In the genomic region with DNA sequence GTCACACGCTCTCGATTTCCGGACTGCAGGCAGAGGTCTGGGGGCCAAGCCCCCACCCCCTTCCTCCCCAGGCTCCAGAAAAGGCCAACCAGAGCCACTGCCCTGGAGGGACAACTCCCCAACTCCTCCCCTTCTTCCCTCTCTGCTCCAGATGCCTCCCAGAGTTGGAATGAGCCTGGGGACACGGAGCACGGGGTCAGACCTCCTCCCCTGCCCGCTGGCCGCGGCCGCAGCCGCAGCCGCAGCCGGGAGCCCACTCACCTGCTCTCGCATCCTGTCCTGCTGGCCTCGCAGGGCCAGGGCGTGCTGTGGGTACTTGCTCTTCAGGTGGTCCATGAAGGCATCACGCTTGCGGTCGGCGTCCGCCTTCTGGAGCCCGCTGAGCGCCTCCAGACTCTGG, we compare ENCODE assay signal across 1 cellular context.
TF ChIP-seq lines count a peak whose summit lies in the region.

No MANE protein-coding gene starts in this region.

TF ChIP-seq in GM23338, 12 proteins besides CTCF, POLR2A, EP300 and RAD21 (continued from another document):
- TF ChIP-seq REST (IDR thresholded peaks at IDR 0.05; ENCODE audit: unreplicated experiment): no peak
- TF ChIP-seq, protein P1, sequence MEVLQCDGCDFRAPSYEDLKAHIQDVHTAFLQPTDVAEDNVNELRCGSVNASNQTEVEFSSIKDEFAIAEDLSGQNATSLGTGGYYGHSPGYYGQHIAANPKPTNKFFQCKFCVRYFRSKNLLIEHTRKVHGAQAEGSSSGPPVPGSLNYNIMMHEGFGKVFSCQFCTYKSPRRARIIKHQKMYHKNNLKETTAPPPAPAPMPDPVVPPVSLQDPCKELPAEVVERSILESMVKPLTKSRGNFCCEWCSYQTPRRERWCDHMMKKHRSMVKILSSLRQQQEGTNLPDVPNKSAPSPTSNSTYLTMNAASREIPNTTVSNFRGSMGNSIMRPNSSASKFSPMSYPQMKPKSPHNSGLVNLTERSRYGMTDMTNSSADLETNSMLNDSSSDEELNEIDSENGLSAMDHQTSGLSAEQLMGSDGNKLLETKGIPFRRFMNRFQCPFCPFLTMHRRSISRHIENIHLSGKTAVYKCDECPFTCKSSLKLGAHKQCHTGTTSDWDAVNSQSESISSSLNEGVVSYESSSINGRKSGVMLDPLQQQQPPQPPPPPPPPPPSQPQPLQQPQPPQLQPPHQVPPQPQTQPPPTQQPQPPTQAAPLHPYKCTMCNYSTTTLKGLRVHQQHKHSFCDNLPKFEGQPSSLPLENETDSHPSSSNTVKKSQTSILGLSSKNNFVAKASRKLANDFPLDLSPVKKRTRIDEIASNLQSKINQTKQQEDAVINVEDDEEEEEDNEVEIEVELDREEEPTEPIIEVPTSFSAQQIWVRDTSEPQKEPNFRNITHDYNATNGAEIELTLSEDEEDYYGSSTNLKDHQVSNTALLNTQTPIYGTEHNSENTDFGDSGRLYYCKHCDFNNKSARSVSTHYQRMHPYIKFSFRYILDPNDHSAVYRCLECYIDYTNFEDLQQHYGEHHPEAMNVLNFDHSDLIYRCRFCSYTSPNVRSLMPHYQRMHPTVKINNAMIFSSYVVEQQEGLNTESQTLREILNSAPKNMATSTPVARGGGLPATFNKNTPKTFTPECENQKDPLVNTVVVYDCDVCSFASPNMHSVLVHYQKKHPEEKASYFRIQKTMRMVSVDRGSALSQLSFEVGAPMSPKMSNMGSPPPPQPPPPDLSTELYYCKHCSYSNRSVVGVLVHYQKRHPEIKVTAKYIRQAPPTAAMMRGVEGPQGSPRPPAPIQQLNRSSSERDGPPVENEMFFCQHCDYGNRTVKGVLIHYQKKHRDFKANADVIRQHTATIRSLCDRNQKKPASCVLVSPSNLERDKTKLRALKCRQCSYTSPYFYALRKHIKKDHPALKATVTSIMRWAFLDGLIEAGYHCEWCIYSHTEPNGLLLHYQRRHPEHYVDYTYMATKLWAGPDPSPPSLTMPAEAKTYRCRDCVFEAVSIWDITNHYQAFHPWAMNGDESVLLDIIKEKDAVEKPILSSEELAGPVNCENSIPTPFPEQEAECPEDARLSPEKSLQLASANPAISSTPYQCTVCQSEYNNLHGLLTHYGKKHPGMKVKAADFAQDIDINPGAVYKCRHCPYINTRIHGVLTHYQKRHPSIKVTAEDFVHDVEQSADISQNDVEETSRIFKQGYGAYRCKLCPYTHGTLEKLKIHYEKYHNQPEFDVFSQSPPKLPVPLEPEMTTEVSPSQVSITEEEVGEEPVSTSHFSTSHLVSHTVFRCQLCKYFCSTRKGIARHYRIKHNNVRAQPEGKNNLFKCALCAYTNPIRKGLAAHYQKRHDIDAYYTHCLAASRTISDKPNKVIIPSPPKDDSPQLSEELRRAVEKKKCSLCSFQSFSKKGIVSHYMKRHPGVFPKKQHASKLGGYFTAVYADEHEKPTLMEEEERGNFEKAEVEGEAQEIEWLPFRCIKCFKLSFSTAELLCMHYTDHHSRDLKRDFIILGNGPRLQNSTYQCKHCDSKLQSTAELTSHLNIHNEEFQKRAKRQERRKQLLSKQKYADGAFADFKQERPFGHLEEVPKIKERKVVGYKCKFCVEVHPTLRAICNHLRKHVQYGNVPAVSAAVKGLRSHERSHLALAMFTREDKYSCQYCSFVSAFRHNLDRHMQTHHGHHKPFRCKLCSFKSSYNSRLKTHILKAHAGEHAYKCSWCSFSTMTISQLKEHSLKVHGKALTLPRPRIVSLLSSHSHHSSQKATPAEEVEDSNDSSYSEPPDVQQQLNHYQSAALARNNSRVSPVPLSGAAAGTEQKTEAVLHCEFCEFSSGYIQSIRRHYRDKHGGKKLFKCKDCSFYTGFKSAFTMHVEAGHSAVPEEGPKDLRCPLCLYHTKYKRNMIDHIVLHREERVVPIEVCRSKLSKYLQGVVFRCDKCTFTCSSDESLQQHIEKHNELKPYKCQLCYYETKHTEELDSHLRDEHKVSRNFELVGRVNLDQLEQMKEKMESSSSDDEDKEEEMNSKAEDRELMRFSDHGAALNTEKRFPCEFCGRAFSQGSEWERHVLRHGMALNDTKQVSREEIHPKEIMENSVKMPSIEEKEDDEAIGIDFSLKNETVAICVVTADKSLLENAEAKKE (CRISPR knock-in tag; IDR thresholded peaks at IDR 0.05): no peak
